In genomic region chr7:4190021-4190981, GRCh38 we compare ENCODE assay signal across 15 cellular contexts.
DNase-seq lines count a peak whose midpoint lies in the region; ATAC-seq and TF ChIP-seq lines count a peak whose summit lies in the region.
"Had no signal": no experiment of that assay in that cellular context is flagged by ENCODE, and none has a peak within 500 bp of the region (broad histone marks: within the 10 kb centered on the region; RNA-seq: fewer than 3 reads in every experiment).

No MANE protein-coding gene starts in this region.

- TF ChIP-seq CTCF in RWPE1 (conservative IDR thresholded peaks at IDR 0.05; ENCODE audit: low read depth) (no peak), vagina (IDR thresholded peaks at IDR 0.05) (no peak)

- POLR2A ChIA-PET in RWPE1 (lab: Yijun Ruan, JAX; ENCODE audit: low non-redundant PET): no interaction called here

- H3K36me3 ChIP-seq in vagina: no peaks in the 10 kb centered on the region
- H3K36me3 ChIP-seq: MG63 had no signal

- no peaks in the 10 kb centered on the region for H3K27me3 ChIP-seq in vagina
- H3K27me3 ChIP-seq: MG63 had no signal

- H3K27ac ChIP-seq in RWPE1: peak overlapping the region; percentile 95
- peak overlapping the region; percentile 44 for H3K27ac ChIP-seq in vagina

- TF ChIP-seq POLR2A in vagina (IDR thresholded peaks at IDR 0.05): no peak

- ATAC-seq in left ventricle myocardium superior (no peak), Right ventricle myocardium superior (ENCODE audit: poor library complexity) (no peak)
- ATAC-seq: activated T-helper 17 cell treated with anti-CD3 and anti-CD28 coated beads, Interleukin-2, amount 50 U/mL, for 72 hours had no signal

- CTCF ChIA-PET in RWPE1 (lab: Yijun Ruan, JAX): interaction anchor here (0.6 kb wide), 1 partner anchor 153 kb away, joined by 4 read pairs; no protein-coding TSS in a partner anchor

- peak; percentile 16 for DNase-seq in left ventricle myocardium superior
- no peak for DNase-seq in Right ventricle myocardium superior
- no peak for DNase-seq in RWPE1 (ENCODE audit: low spot score)
- DNase-seq in left kidney (ENCODE audit: low read depth, low spot score): peak; percentile 46
- DNase-seq in vagina (ENCODE audit: extremely low spot score in 2 of 2): no peak
- no peak for DNase-seq in NCI-H446 treated with DMSO at 0.1 percent for 48 hours (lab: John Stamatoyannopoulos, UW)
- no peak for DNase-seq in NCI-H526 treated with DMSO at 0.1 percent for 48 hours (lab: John Stamatoyannopoulos, UW)
- no peak for DNase-seq in activated effector memory CD4-positive, alpha-beta T cell treated with Interleukin-2 at 50 U/mL for 16 hours
- DNase-seq: amniotic stem cell; CD4-positive, alpha-beta memory T cell; GF-D8; H9; MG63; PC-3 had no signal

- no peaks in the 10 kb centered on the region for H3K9me3 ChIP-seq in vagina
- H3K9me3 ChIP-seq: MG63 had no signal

- H3K4me1 ChIP-seq in vagina: peaks cover 48% of the 10 kb centered on the region

- intact Hi-C loops in left ventricle myocardium superior (cut with micrococcal nuclease): no loop called here
- intact Hi-C loops in Right ventricle myocardium superior (cut with DNase I): no loop called here
- intact Hi-C loops in vagina (cut with DNase I): no loop called here

- no peak overlapping the region for H3K4me3 ChIP-seq in vagina
- H3K4me3 ChIP-seq: MG63 had no signal

Comparison
In these comparisons a context has a peak if more than half of its experiments do, and no peak if none do; other contexts are left out.
1. DNase-seq: peak in left ventricle myocardium superior (single experiment) and left kidney (single experiment); none in Right ventricle myocardium superior (single experiment), RWPE1 (single experiment), vagina (0 of 2), NCI-H446 treated with DMSO at 0.1 percent for 48 hours (single experiment), NCI-H526 treated with DMSO at 0.1 percent for 48 hours (single experiment) and activated effector memory CD4-positive, alpha-beta T cell treated with Interleukin-2 at 50 U/mL for 16 hours (single experiment).